ENCODE assay signal across 1 cellular context in genomic region chr9:89022902-89023301, GRCh38.
TF ChIP-seq lines count a peak whose summit lies in the region.

No MANE protein-coding gene starts in this region.

TF ChIP-seq in IMR-90, 13 proteins besides CTCF, POLR2A, EP300 and RAD21:
- TF ChIP-seq USF2 (IDR thresholded peaks at IDR 0.05; ENCODE audit: low read depth, low read length) (peak; percentile 62), MAFK (IDR thresholded peaks at IDR 0.05; ENCODE audit: low read depth, low read length) (no peak), CEBPB (IDR thresholded peaks at IDR 0.05; ENCODE audit: low read depth, low read length) (no peak), BHLHE40 (IDR thresholded peaks at IDR 0.05; ENCODE audit: low read depth, low read length) (peak; percentile 20; the same call in 1 of the 2 replicates), NFE2L2 (IDR thresholded peaks at IDR 0.05; ENCODE audit: low read depth, low read length) (no peak), MXI1 (IDR thresholded peaks at IDR 0.05; ENCODE audit: borderline replicate concordance, low read depth, low read length) (no peak), CHD1 (IDR thresholded peaks at IDR 0.05; ENCODE audit: low read depth, low read length) (no peak), MAZ (IDR thresholded peaks at IDR 0.05; ENCODE audit: borderline replicate concordance, low read depth, low read length) (no peak), RFX5 (IDR thresholded peaks at IDR 0.05; ENCODE audit: low read depth, low read length) (no peak), ELK1 (IDR thresholded peaks at IDR 0.05; ENCODE audit: borderline replicate concordance, low read depth, low read length) (no peak), FOS (IDR thresholded peaks at IDR 0.05; ENCODE audit: low read depth, low read length) (peak; percentile 49), RCOR1 (IDR thresholded peaks at IDR 0.05; ENCODE audit: insufficient replicate concordance, low read length) (no peak), SMC3 (IDR thresholded peaks at IDR 0.05; ENCODE audit: low read depth, low read length) (no peak)
TF ChIP-seq in IMR-90: peak in this region for 3.
